21 cellular contexts compared by ENCODE assay signal in genomic region chr12:131138638-131139362, GRCh38.
"Had no signal": no experiment of that assay in that cellular context is flagged by ENCODE, and none has a peak within 500 bp of the region (broad histone marks: within the 10 kb centered on the region; RNA-seq: fewer than 3 reads in every experiment).

No MANE protein-coding gene starts in this region.

- H3K9me3 ChIP-seq: body of pancreas, mucosa of descending colon, transverse colon, uterus had no signal

- H3K36me3 ChIP-seq: transverse colon, uterus had no signal

- H3K9me3 Mint-ChIP-seq: activated naive CD8-positive, alpha-beta T cell treated with anti-CD3 and anti-CD28 coated beads for 36 hours; activated T-cell treated with anti-CD3 and anti-CD28 coated beads, Interleukin-2, amount 50 U/mL, for 72 hours; naive thymus-derived CD4-positive, alpha-beta T cell; T-helper 2 cell treated with Interferon-gamma antibody and Interleukin-4, amounts not matched to agents 5 μg/mL and 100 μg/mL, for 36 hours had no signal

- H3K4me1 ChIP-seq: body of pancreas, transverse colon, uterus had no signal

- H3K36me3 Mint-ChIP-seq: activated naive CD8-positive, alpha-beta T cell treated with anti-CD3 and anti-CD28 coated beads for 36 hours; naive thymus-derived CD4-positive, alpha-beta T cell had no signal

- H3K4me3 Mint-ChIP-seq: activated naive CD8-positive, alpha-beta T cell treated with anti-CD3 and anti-CD28 coated beads for 36 hours; activated T-cell treated with anti-CD3 and anti-CD28 coated beads, Interleukin-2, amount 50 U/mL, for 72 hours; naive thymus-derived CD4-positive, alpha-beta T cell; T-helper 2 cell treated with Interferon-gamma antibody and Interleukin-4, amounts not matched to agents 5 μg/mL and 100 μg/mL, for 36 hours had no signal

- H3K27me3 Mint-ChIP-seq: activated naive CD8-positive, alpha-beta T cell treated with anti-CD3 and anti-CD28 coated beads for 36 hours had no signal

- H3K27ac ChIP-seq: body of pancreas, SK-N-MC, transverse colon, uterus had no signal

- H3K27me3 ChIP-seq: body of pancreas, transverse colon, uterus had no signal

- ATAC-seq: activated T-cell treated with anti-CD3 and anti-CD28 coated beads, Interleukin-2, amount 50 U/mL, for 72 hours; body of pancreas; mucosa of descending colon; naive thymus-derived CD4-positive, alpha-beta T cell; stimulated activated naive CD8-positive, alpha-beta T cell treated with anti-CD3 and anti-CD28 coated beads, Interleukin-15, Interleukin-2, amounts not matched to agents 100 U/mL and 50 U/mL, for 24 hours had no signal

- H3K4me3 ChIP-seq: body of pancreas, mucosa of descending colon, SK-N-MC, transverse colon, uterus had no signal

- H3K27ac Mint-ChIP-seq: activated naive CD8-positive, alpha-beta T cell treated with anti-CD3 and anti-CD28 coated beads for 36 hours; activated T-cell treated with anti-CD3 and anti-CD28 coated beads, Interleukin-2, amount 50 U/mL, for 72 hours; naive thymus-derived CD4-positive, alpha-beta T cell; T-helper 2 cell treated with Interferon-gamma antibody and Interleukin-4, amounts not matched to agents 5 μg/mL and 100 μg/mL, for 36 hours had no signal

- DNase-seq: activated CD4-positive, alpha-beta T cell treated with anti-CD3 and anti-CD28 coated beads, Interleukin-2, amount 50 U/mL, for 48 hours; activated CD8-positive, alpha-beta memory T cell treated with anti-CD3 and anti-CD28 coated beads, Interleukin-2, amount 50 U/mL, for 4 hours; activated naive CD8-positive, alpha-beta T cell treated with anti-CD3 and anti-CD28 coated beads for 36 hours; activated T-cell treated with anti-CD3 and anti-CD28 coated beads, Interleukin-2, amount 50 U/mL, for 72 hours; amniotic stem cell; body of pancreas; central memory CD4-positive, alpha-beta T cell; erythroblast; foreskin melanocyte; glutamatergic neuron; hippocampal formation; mucosa of descending colon; retina; stimulated activated CD4-positive, alpha-beta T cell treated with anti-CD3 and anti-CD28 coated beads, Interleukin-2, amount 100 ng/mL, for 24 hours; stimulated activated naive CD8-positive, alpha-beta T cell treated with anti-CD3 and anti-CD28 coated beads, Interleukin-15, Interleukin-2, amounts not matched to agents 100 U/mL and 50 U/mL, for 24 hours; substantia nigra; transverse colon; uterus had no signal
